In genomic region chr3:3847994-3848970, GRCh38 we compare ENCODE assay signal across 18 cellular contexts.
"Had no signal": no experiment of that assay in that cellular context is flagged by ENCODE, and none has a peak within 500 bp of the region (broad histone marks: within the 10 kb centered on the region; RNA-seq: fewer than 3 reads in every experiment).

No MANE protein-coding gene starts in this region.

- ATAC-seq: esophagus mucosa; gastrocnemius medialis; naive thymus-derived CD4-positive, alpha-beta T cell had no signal

- H3K4me1 Mint-ChIP-seq: activated naive CD4-positive, alpha-beta T cell treated with anti-CD3 and anti-CD28 coated beads, Interleukin-2, amount 50 U/mL, for 24 hours; naive thymus-derived CD4-positive, alpha-beta T cell had no signal

- H2AFZ ChIP-seq: parathyroid adenoma had no signal

- H3K4me3 Mint-ChIP-seq: activated naive CD4-positive, alpha-beta T cell treated with anti-CD3 and anti-CD28 coated beads, Interleukin-2, amount 50 U/mL, for 24 hours; memory B cell; naive thymus-derived CD4-positive, alpha-beta T cell; stimulated activated naive CD8-positive, alpha-beta T cell treated with anti-CD3 and anti-CD28 coated beads, Interleukin-15, Interleukin-2, amounts not matched to agents 100 ng/mL and 50 ng/mL, for 24 hours had no signal

- H3K9me3 Mint-ChIP-seq: activated naive CD4-positive, alpha-beta T cell treated with anti-CD3 and anti-CD28 coated beads, Interleukin-2, amount 50 U/mL, for 24 hours; memory B cell; stimulated activated naive CD8-positive, alpha-beta T cell treated with anti-CD3 and anti-CD28 coated beads, Interleukin-15, Interleukin-2, amounts not matched to agents 100 ng/mL and 50 ng/mL, for 24 hours had no signal

- H3K27me3 Mint-ChIP-seq: activated naive CD4-positive, alpha-beta T cell treated with anti-CD3 and anti-CD28 coated beads, Interleukin-2, amount 50 U/mL, for 24 hours; memory B cell; naive thymus-derived CD4-positive, alpha-beta T cell; stimulated activated naive CD8-positive, alpha-beta T cell treated with anti-CD3 and anti-CD28 coated beads, Interleukin-15, Interleukin-2, amounts not matched to agents 100 ng/mL and 50 ng/mL, for 24 hours had no signal

- H3K36me3 ChIP-seq: gastrocnemius medialis, suprapubic skin, transverse colon had no signal

- H3K4me1 ChIP-seq: gastrocnemius medialis, suprapubic skin, transverse colon had no signal

- DNase-seq: activated CD4-positive, alpha-beta T cell treated with anti-CD3 and anti-CD28 coated beads for 1 hour; activated CD4-positive, alpha-beta T cell treated with anti-CD3 and anti-CD28 coated beads, Interleukin-2, amount 50 U/mL, for 4 hours; activated gamma-delta T cell; cerebellar nuclear complex; cortex of kidney; effector CD8-positive, alpha-beta T cell; gastrocnemius medialis; kidney; naive thymus-derived CD4-positive, alpha-beta T cell; T1000; transverse colon had no signal

- H3K27ac Mint-ChIP-seq: activated naive CD4-positive, alpha-beta T cell treated with anti-CD3 and anti-CD28 coated beads, Interleukin-2, amount 50 U/mL, for 24 hours; memory B cell; naive thymus-derived CD4-positive, alpha-beta T cell; stimulated activated naive CD8-positive, alpha-beta T cell treated with anti-CD3 and anti-CD28 coated beads, Interleukin-15, Interleukin-2, amounts not matched to agents 100 ng/mL and 50 ng/mL, for 24 hours had no signal

- H3K36me3 Mint-ChIP-seq: activated naive CD4-positive, alpha-beta T cell treated with anti-CD3 and anti-CD28 coated beads, Interleukin-2, amount 50 U/mL, for 24 hours had no signal

- H3K9me3 ChIP-seq: gastrocnemius medialis, neutrophil, suprapubic skin, transverse colon had no signal

- H3K9ac ChIP-seq: parathyroid adenoma had no signal

- H3K4me3 ChIP-seq: gastrocnemius medialis, suprapubic skin, transverse colon had no signal

- H3K27ac ChIP-seq: gastrocnemius medialis, neutrophil, parathyroid adenoma, suprapubic skin, transverse colon had no signal

- H3K27me3 ChIP-seq: gastrocnemius medialis, neutrophil, suprapubic skin, transverse colon had no signal

- H3K79me2 ChIP-seq: parathyroid adenoma had no signal
